ENCODE assay signal across 12 cellular contexts in genomic region chr7:137987968-137988367, GRCh38. TPM values are rescaled to one million over a fixed set of nuclear protein-coding genes. Genes with fewer than 3 reads are reported as not detected.
DNase-seq lines count a peak whose midpoint lies in the region; ATAC-seq, FAIRE-seq and TF ChIP-seq lines count a peak whose summit lies in the region.
"Had no signal": no experiment of that assay in that cellular context is flagged by ENCODE, and none has a peak within 500 bp of the region (broad histone marks: within the 10 kb centered on the region; RNA-seq: fewer than 3 reads in every experiment).

No MANE protein-coding gene starts in this region.

- H3K36me3 Mint-ChIP-seq in activated CD4-positive, alpha-beta T cell treated with anti-CD3 and anti-CD28 coated beads, Interleukin-2, amount 10 ng/mL, durations not matched to agents 24 days and 14 days (ENCODE audit: low read depth) = peaks cover 22% of the 10 kb centered on the region
- H3K36me3 Mint-ChIP-seq in astrocyte (ENCODE audit: low read depth, unreplicated experiment) = peaks cover 17% of the 10 kb centered on the region

- DNase-seq in activated CD4-positive, alpha-beta T cell treated with anti-CD3 and anti-CD28 coated beads, Interleukin-2, amount 10 ng/mL, durations not matched to agents 24 days and 14 days = no peak
- no peak for DNase-seq in activated CD4-positive, alpha-beta T cell treated with anti-CD3 and anti-CD28 coated beads, Interleukin-2, amount 50 U/mL, for 48 hours
- no peak for DNase-seq in astrocyte (ENCODE audit: low read depth)
- peak in 1 of 2 donors; percentile 19 for DNase-seq in tibial artery
- DNase-seq in NCI-H510A (lab: John Stamatoyannopoulos, UW) = no peak
- no peak for DNase-seq in cortex of kidney (lab: John Stamatoyannopoulos, UW)
- DNase-seq in mucosa of gallbladder (ENCODE audit: low spot score) = no peak
- DNase-seq: HFFc6 had no signal

- H3K4me1 Mint-ChIP-seq in activated CD4-positive, alpha-beta T cell treated with anti-CD3 and anti-CD28 coated beads, Interleukin-2, amount 10 ng/mL, durations not matched to agents 24 days and 14 days = peaks cover 25% of the 10 kb centered on the region
- H3K4me1 Mint-ChIP-seq in astrocyte (ENCODE audit: low read depth, unreplicated experiment) = peaks cover 61% of the 10 kb centered on the region

- no peak overlapping the region for H2AFZ ChIP-seq in astrocyte (ENCODE audit: low read depth, low read length)

- H3K9me3 ChIP-seq in astrocyte (ENCODE audit: insufficient read depth, low read depth, low read length) (no peaks in the 10 kb centered on the region), tibial artery (no peaks in the 10 kb centered on the region)
- H3K9me3 ChIP-seq: A549 had no signal

- no peak overlapping the region for H3K4me3 Mint-ChIP-seq in activated CD4-positive, alpha-beta T cell treated with anti-CD3 and anti-CD28 coated beads, Interleukin-2, amount 10 ng/mL, durations not matched to agents 24 days and 14 days
- no peak overlapping the region for H3K4me3 Mint-ChIP-seq in astrocyte (ENCODE audit: unreplicated experiment)
- H3K4me3 Mint-ChIP-seq: HFFc6 had no signal

- H3K27me3 ChIP-seq in astrocyte (ENCODE audit: insufficient read depth, low read length) = no peaks in the 10 kb centered on the region
- no peaks in the 10 kb centered on the region for H3K27me3 ChIP-seq in tibial artery
- H3K27me3 ChIP-seq: SJSA1 had no signal

- H3K4me3 ChIP-seq in astrocyte (ENCODE audit: insufficient read depth, low read depth, low read length) = no peak overlapping the region
- no peak overlapping the region for H3K4me3 ChIP-seq in tibial artery
- H3K4me3 ChIP-seq: A549, SJSA1 had no signal

- H3K27ac ChIP-seq in astrocyte (ENCODE audit: low read depth, low read length) = peak overlapping the region; percentile 6
- H3K27ac ChIP-seq in tibial artery = peak overlapping the region; percentile 86 to 96
- H3K27ac ChIP-seq: SJSA1 had no signal

- no peak for TF ChIP-seq CTCF in astrocyte (IDR thresholded peaks at IDR 0.05; ENCODE audit: insufficient read depth, low read depth, low read length)
- no peak for TF ChIP-seq CTCF in tibial artery (IDR thresholded peaks at IDR 0.05)

- H3K4me1 ChIP-seq in astrocyte (ENCODE audit: insufficient read depth, low read length) (peaks cover 76% of the 10 kb centered on the region), tibial artery (peaks cover 7 to 99% (median 84%) of the 10 kb centered on the region in 4 donors)

- no peak for FAIRE-seq in astrocyte (lab: Jason Lieb, UNC)
- FAIRE-seq: A549, islet of Langerhans had no signal

- no peaks in the 10 kb centered on the region for H3K27me3 Mint-ChIP-seq in activated CD4-positive, alpha-beta T cell treated with anti-CD3 and anti-CD28 coated beads, Interleukin-2, amount 10 ng/mL, durations not matched to agents 24 days and 14 days
- no peaks in the 10 kb centered on the region for H3K27me3 Mint-ChIP-seq in astrocyte (ENCODE audit: low read depth, unreplicated experiment)

- H3K4me2 ChIP-seq in astrocyte (ENCODE audit: low read length) = no peak overlapping the region
- H3K4me2 ChIP-seq: A549 had no signal

- H3K79me2 ChIP-seq in astrocyte (ENCODE audit: insufficient read depth, low read length) = peaks cover 91% of the 10 kb centered on the region

- H3K9me3 Mint-ChIP-seq in activated CD4-positive, alpha-beta T cell treated with anti-CD3 and anti-CD28 coated beads, Interleukin-2, amount 10 ng/mL, durations not matched to agents 24 days and 14 days = no peaks in the 10 kb centered on the region
- no peaks in the 10 kb centered on the region for H3K9me3 Mint-ChIP-seq in astrocyte (ENCODE audit: unreplicated experiment)

- peak overlapping the region; percentile 76 for H3K27ac Mint-ChIP-seq in activated CD4-positive, alpha-beta T cell treated with anti-CD3 and anti-CD28 coated beads, Interleukin-2, amount 10 ng/mL, durations not matched to agents 24 days and 14 days
- H3K27ac Mint-ChIP-seq in astrocyte (ENCODE audit: unreplicated experiment) = no peak overlapping the region
- H3K27ac Mint-ChIP-seq: HFFc6 had no signal

- intact Hi-C loops in activated CD4-positive, alpha-beta T cell treated with anti-CD3 and anti-CD28 coated beads, Interleukin-2, amount 10 ng/mL, durations not matched to agents 24 days and 14 days (cut with micrococcal nuclease) = no loop called here
- intact Hi-C loops in tibial artery (cut with DNase I; ENCODE audit: low total_unique reads) = no loop called here

- H4K20me1 ChIP-seq in astrocyte (ENCODE audit: insufficient read depth, low read length) = peaks cover 59% of the 10 kb centered on the region

- peak; percentile 57 for ATAC-seq in HG03039 (IDR thresholded peaks at IDR 0.05; ENCODE audit: unreplicated experiment)
- ATAC-seq: A549 had no signal

- H3K36me3 ChIP-seq in astrocyte (ENCODE audit: insufficient read depth, low read length) = no peaks in the 10 kb centered on the region
- H3K36me3 ChIP-seq in tibial artery = no peaks in the 10 kb centered on the region

- H3K9ac ChIP-seq in astrocyte (ENCODE audit: low read length) = peak overlapping the region; percentile 1

RNA-seq across cellular contexts. Expression of gene CREB3L2, which starts 13.9 kb away (rescaled TPM):
- 44.8 and 45.6 TPM in 2 replicates for total RNA-seq in activated CD4-positive, alpha-beta T cell treated with anti-CD3 and anti-CD28 coated beads, Interleukin-2, amount 10 ng/mL, durations not matched to agents 24 days and 14 days
- total RNA-seq in astrocyte = 116 and 128 TPM in 2 replicates
- 80.3 TPM for total RNA-seq in mucosa of gallbladder
